In genomic region chr3:177597325-177598109, GRCh38 we compare ENCODE assay signal across 8 cellular contexts.
DNase-seq lines count a peak whose midpoint lies in the region; ATAC-seq lines count a peak whose summit lies in the region.

No MANE protein-coding gene starts in this region.

- H3K27me3 Mint-ChIP-seq in activated naive CD4-positive, alpha-beta T cell treated with anti-CD3 and anti-CD28 coated beads, Interleukin-2, amount 10 ng/mL, durations not matched to agents 7 days and 5 days = no peaks in the 10 kb centered on the region

- peak; percentile 88 for ATAC-seq in GM18868 (IDR thresholded peaks at IDR 0.05; ENCODE audit: unreplicated experiment)
- peak; percentile 86 for ATAC-seq in HG03139 (IDR thresholded peaks at IDR 0.05; ENCODE audit: unreplicated experiment)
- ATAC-seq in Right ventricle myocardium superior (ENCODE audit: poor library complexity) = peak; percentile 81

- peak overlapping the region; percentile 98 for H3K27ac Mint-ChIP-seq in activated naive CD4-positive, alpha-beta T cell treated with anti-CD3 and anti-CD28 coated beads, Interleukin-2, amount 10 ng/mL, durations not matched to agents 7 days and 5 days

- intact Hi-C loops in Right ventricle myocardium superior (cut with DNase I) = no loop called here

- H3K4me3 Mint-ChIP-seq in activated naive CD4-positive, alpha-beta T cell treated with anti-CD3 and anti-CD28 coated beads, Interleukin-2, amount 10 ng/mL, durations not matched to agents 7 days and 5 days = peak overlapping the region; percentile 58

- H3K9me3 Mint-ChIP-seq in activated naive CD4-positive, alpha-beta T cell treated with anti-CD3 and anti-CD28 coated beads, Interleukin-2, amount 10 ng/mL, durations not matched to agents 7 days and 5 days = no peaks in the 10 kb centered on the region

- peak; percentile 77 for DNase-seq in Ammon's horn (ENCODE audit: low spot score)
- DNase-seq in NCI-H510A (lab: John Stamatoyannopoulos, UW) = peak; percentile 35
- peak; percentile 55 for DNase-seq in activated naive CD4-positive, alpha-beta T cell treated with anti-CD3 and anti-CD28 coated beads, Interleukin-2, amount 10 ng/mL, durations not matched to agents 7 days and 5 days
- DNase-seq in Right ventricle myocardium superior = no peak
- DNase-seq in putamen (ENCODE audit: low spot score) = peak; percentile 61
- no peak for DNase-seq in LoVo (ENCODE audit: low spot score)

- CTCF ChIA-PET in activated naive CD4-positive, alpha-beta T cell treated with anti-CD3 and anti-CD28 coated beads, Interleukin-2, amount 10 ng/mL, durations not matched to agents 7 days and 5 days (lab: Charles Lee) = no interaction called here

- H3K36me3 Mint-ChIP-seq in activated naive CD4-positive, alpha-beta T cell treated with anti-CD3 and anti-CD28 coated beads, Interleukin-2, amount 10 ng/mL, durations not matched to agents 7 days and 5 days = peaks cover 10% of the 10 kb centered on the region

- peaks cover 70% of the 10 kb centered on the region for H3K4me1 Mint-ChIP-seq in activated naive CD4-positive, alpha-beta T cell treated with anti-CD3 and anti-CD28 coated beads, Interleukin-2, amount 10 ng/mL, durations not matched to agents 7 days and 5 days

Comparison
In these comparisons a context has a peak if more than half of its experiments do, and no peak if none do; other contexts are left out.
1. DNase-seq: peak in Ammon's horn (single experiment), NCI-H510A (single experiment), activated naive CD4-positive, alpha-beta T cell treated with anti-CD3 and anti-CD28 coated beads, Interleukin-2, amount 10 ng/mL, durations not matched to agents 7 days and 5 days (single experiment) and putamen (single experiment); none in Right ventricle myocardium superior (single experiment) and LoVo (single experiment).
2. Peak in every context shown above with its lines, with median percentiles within 50 percentile points of each other: ATAC-seq.